Comparison of ENCODE assay signal across 33 cellular contexts in the genomic region with DNA sequence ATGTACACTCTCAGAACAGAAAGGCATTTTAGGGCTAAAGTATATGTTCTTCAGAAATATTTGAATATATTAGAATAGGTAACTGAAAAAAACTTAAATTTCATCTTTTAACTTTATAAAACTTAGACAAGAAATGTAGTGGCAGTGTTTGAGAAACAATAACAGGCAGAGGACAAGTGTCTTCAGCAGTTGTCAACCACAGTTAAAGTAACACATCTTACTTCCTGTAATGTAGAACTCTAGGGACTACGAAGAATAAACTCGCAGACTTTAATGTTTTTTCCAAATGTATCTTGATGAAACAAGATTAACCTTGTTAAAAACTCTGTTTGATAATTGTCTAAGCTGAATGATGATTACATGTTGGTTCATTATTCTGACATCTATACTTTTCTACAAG.
"Had no signal": no experiment of that assay in that cellular context is flagged by ENCODE, and none has a peak within 500 bp of the region (broad histone marks: within the 10 kb centered on the region; RNA-seq: fewer than 3 reads in every experiment).

No MANE protein-coding gene starts in this region.

- H3K27ac Mint-ChIP-seq: activated B cell treated with CpG ODN at 0.5 μM for 24 hours; activated CD8-positive, alpha-beta memory T cell treated with anti-CD3 and anti-CD28 coated beads, Interleukin-2, amount 10 ng/mL, durations not matched to agents 7 days and 5 days; activated CD8-positive, alpha-beta T cell treated with anti-CD3 and anti-CD28 coated beads, Interleukin-2, amount 10 ng/mL, durations not matched to agents 7 days and 5 days; activated naive CD4-positive, alpha-beta T cell treated with anti-CD3 and anti-CD28 coated beads for 36 hours; activated naive CD8-positive, alpha-beta T cell treated with anti-CD3 and anti-CD28 coated beads for 36 hours; activated naive CD8-positive, alpha-beta T cell treated with anti-CD3 and anti-CD28 coated beads, Interleukin-2, amount 50 U/mL, for 24 hours; activated T-helper 1 cell treated with anti-CD3 and anti-CD28 coated beads, Interleukin-12 subunit alpha, Interleukin-12 subunit beta, Interleukin-2, Interleukin-4 antibody, amounts not matched to agents 30 ng/mL and 10 ng/mL and 1 ng/mL, durations not matched to agents 14 hours and 24 hours and 36 hours; activated T-helper 2 cell treated with anti-CD3 and anti-CD28 coated beads, Interferon-gamma antibody, Interleukin-2, Interleukin-4, amounts not matched to agents 10 μg/mL and 5 μg/mL and 100 μg/mL, durations not matched to agents 14 hours and 24 hours and 36 hours; endodermal cell had no signal

- H3K36me3 ChIP-seq: adrenal gland, cardiac muscle cell, colonic mucosa, esophagus muscularis mucosa, gastrocnemius medialis, heart right ventricle, WERI-Rb-1 had no signal

- H3K27ac ChIP-seq: adrenal gland, body of pancreas, cardiac muscle cell, colonic mucosa, esophagus muscularis mucosa, foreskin keratinocyte, gastrocnemius medialis, heart right ventricle, WERI-Rb-1 had no signal

- H3K4me3 Mint-ChIP-seq: activated CD8-positive, alpha-beta memory T cell treated with anti-CD3 and anti-CD28 coated beads, Interleukin-2, amount 10 ng/mL, durations not matched to agents 7 days and 5 days; activated CD8-positive, alpha-beta T cell treated with anti-CD3 and anti-CD28 coated beads, Interleukin-2, amount 10 ng/mL, durations not matched to agents 7 days and 5 days; activated naive CD4-positive, alpha-beta T cell treated with anti-CD3 and anti-CD28 coated beads for 36 hours; activated naive CD4-positive, alpha-beta T cell treated with anti-CD3 and anti-CD28 coated beads, Interleukin-2, amount 50 U/mL, for 24 hours; activated naive CD8-positive, alpha-beta T cell treated with anti-CD3 and anti-CD28 coated beads for 36 hours; activated naive CD8-positive, alpha-beta T cell treated with anti-CD3 and anti-CD28 coated beads, Interleukin-2, amount 50 U/mL, for 24 hours; activated T-helper 1 cell treated with anti-CD3 and anti-CD28 coated beads, Interleukin-12 subunit alpha, Interleukin-12 subunit beta, Interleukin-2, Interleukin-4 antibody, amounts not matched to agents 30 ng/mL and 10 ng/mL and 1 ng/mL, durations not matched to agents 14 hours and 24 hours and 36 hours; endodermal cell had no signal

- H3K36me3 Mint-ChIP-seq: activated CD8-positive, alpha-beta memory T cell treated with anti-CD3 and anti-CD28 coated beads, Interleukin-2, amount 10 ng/mL, durations not matched to agents 7 days and 5 days had no signal

- H3K4me3 ChIP-seq: adrenal gland, body of pancreas, cardiac muscle cell, colonic mucosa, esophagus muscularis mucosa, gastrocnemius medialis, heart right ventricle had no signal

- H3K27me3 Mint-ChIP-seq: activated B cell treated with CpG ODN at 0.5 μM for 24 hours; activated naive CD4-positive, alpha-beta T cell treated with anti-CD3 and anti-CD28 coated beads, Interleukin-2, amount 50 U/mL, for 24 hours; activated naive CD8-positive, alpha-beta T cell treated with anti-CD3 and anti-CD28 coated beads for 36 hours; activated naive CD8-positive, alpha-beta T cell treated with anti-CD3 and anti-CD28 coated beads, Interleukin-2, amount 50 U/mL, for 24 hours had no signal

- H3K9me3 ChIP-seq: adrenal gland, body of pancreas, colonic mucosa, esophagus muscularis mucosa, gastrocnemius medialis, heart right ventricle had no signal

- H3K27me3 ChIP-seq: adrenal gland, body of pancreas, cardiac muscle cell, colonic mucosa, esophagus muscularis mucosa, foreskin keratinocyte, gastrocnemius medialis, heart right ventricle had no signal

- H3K4me1 Mint-ChIP-seq: activated CD8-positive, alpha-beta memory T cell treated with anti-CD3 and anti-CD28 coated beads, Interleukin-2, amount 10 ng/mL, durations not matched to agents 7 days and 5 days; endodermal cell had no signal

- H3K9me3 Mint-ChIP-seq: activated B cell treated with CpG ODN at 0.5 μM for 24 hours; activated naive CD4-positive, alpha-beta T cell treated with anti-CD3 and anti-CD28 coated beads for 36 hours; activated naive CD4-positive, alpha-beta T cell treated with anti-CD3 and anti-CD28 coated beads, Interleukin-2, amount 50 U/mL, for 24 hours; activated naive CD8-positive, alpha-beta T cell treated with anti-CD3 and anti-CD28 coated beads for 36 hours; activated naive CD8-positive, alpha-beta T cell treated with anti-CD3 and anti-CD28 coated beads, Interleukin-2, amount 50 U/mL, for 24 hours; activated T-helper 1 cell treated with anti-CD3 and anti-CD28 coated beads, Interleukin-12 subunit alpha, Interleukin-12 subunit beta, Interleukin-2, Interleukin-4 antibody, amounts not matched to agents 30 ng/mL and 10 ng/mL and 1 ng/mL, durations not matched to agents 14 hours and 24 hours and 36 hours; activated T-helper 2 cell treated with anti-CD3 and anti-CD28 coated beads, Interferon-gamma antibody, Interleukin-2, Interleukin-4, amounts not matched to agents 10 μg/mL and 5 μg/mL and 100 μg/mL, durations not matched to agents 14 hours and 24 hours and 36 hours had no signal

- ATAC-seq: activated CD4-positive, CD25-positive, alpha-beta regulatory T cell treated with anti-CD3 and anti-CD28 coated beads, Interleukin-2, amount 50 U/mL, for 24 hours; activated CD8-positive, alpha-beta memory T cell treated with anti-CD3 and anti-CD28 coated beads, Interleukin-2, amount 10 ng/mL, durations not matched to agents 7 days and 5 days; activated CD8-positive, alpha-beta T cell treated with anti-CD3 and anti-CD28 coated beads, Interleukin-2, amount 10 ng/mL, durations not matched to agents 7 days and 5 days; activated naive CD8-positive, alpha-beta T cell treated with anti-CD3 and anti-CD28 coated beads, Interleukin-2, amount 50 U/mL, for 24 hours; body of pancreas; foreskin keratinocyte; gastrocnemius medialis; heart right ventricle had no signal

- DNase-seq: activated B cell treated with CpG ODN at 0.5 μM for 24 hours; activated CD4-positive, alpha-beta T cell treated with anti-CD3 and anti-CD28 coated beads for 48 hours; activated CD4-positive, alpha-beta T cell treated with anti-CD3 and anti-CD28 coated beads, Interleukin-2, amount 50 U/mL, for 1 hour; activated CD4-positive, alpha-beta T cell treated with anti-CD3 and anti-CD28 coated beads, Interleukin-2, amount 50 U/mL, for 48 hours; activated CD8-positive, alpha-beta memory T cell treated with anti-CD3 and anti-CD28 coated beads, Interleukin-2, amount 10 ng/mL, durations not matched to agents 7 days and 5 days; activated CD8-positive, alpha-beta memory T cell treated with anti-CD3 and anti-CD28 coated beads, Interleukin-2, amount 50 U/mL, for 4 hours; activated CD8-positive, alpha-beta T cell treated with anti-CD3 and anti-CD28 coated beads, Interleukin-2, amount 10 ng/mL, durations not matched to agents 7 days and 5 days; activated effector memory CD4-positive, alpha-beta T cell treated with anti-CD3 and anti-CD28 coated beads, Interleukin-2, amount 50 U/mL, for 16 hours; activated naive CD4-positive, alpha-beta T cell treated with anti-CD3 and anti-CD28 coated beads for 36 hours; activated naive CD8-positive, alpha-beta T cell treated with anti-CD3 and anti-CD28 coated beads for 36 hours; activated naive CD8-positive, alpha-beta T cell treated with anti-CD3 and anti-CD28 coated beads, Interleukin-2, amount 50 U/mL, for 24 hours; activated T-cell treated with anti-CD3 and anti-CD28 coated beads, Interleukin-2, amount 50 U/mL, for 1 hour; activated T-cell treated with anti-CD3 and anti-CD28 coated beads, Interleukin-2, amount 50 U/mL, for 48 hours; adrenal gland; amygdala; aorta; body of pancreas; central memory CD4-positive, alpha-beta T cell; cerebellar nuclear complex; colonic mucosa; effector CD8-positive, alpha-beta T cell; endodermal cell; foreskin keratinocyte; gastrocnemius medialis; heart right ventricle; T-helper 2 cell; WERI-Rb-1 had no signal

- H3K4me1 ChIP-seq: body of pancreas, colonic mucosa, esophagus muscularis mucosa, heart right ventricle had no signal
